ENCODE assay signal across 8 cellular contexts in genomic region chr11:46006418-46007070, GRCh38.
A peak's percentile ranks its signal among the peaks of the same experiment; 100 is the strongest.
DNase-seq lines count a peak whose midpoint lies in the region; FAIRE-seq and TF ChIP-seq lines count a peak whose summit lies in the region.

No MANE protein-coding gene starts in this region.

- TF ChIP-seq POLR2A in stomach (IDR thresholded peaks at IDR 0.05) = no peak

- TF ChIP-seq CTCF in stomach (IDR thresholded peaks at IDR 0.05) = peak in 5 of 7 experiments; percentile 31 to 69 (median 63)

- H3K4me3 ChIP-seq in stomach = no peak overlapping the region

- TF ChIP-seq EP300 in stomach (IDR thresholded peaks at IDR 0.05) = no peak

- H3K4me1 ChIP-seq in stomach = peaks cover 0 to 44% (median 24%) of the 10 kb centered on the region in 4 donors

- in situ Hi-C loops in T47D (cut with HindIII; ENCODE audit: low pct_unique_long_range_greater_than_20kb, low sequenced_read_pairs) = no loop called here

- 34 to 40% (median 36%) methylated on average over 5 of the region's 5 CpGs for WGBS in stomach, 5 donors

- DNase-seq in stimulated activated CD4-positive, alpha-beta T cell treated with anti-CD3 and anti-CD28 coated beads, Interleukin-2, amount 100 ng/mL, for 4 hours (ENCODE audit: low read depth) = peak; percentile 13
- no peak for DNase-seq in stimulated activated CD4-positive, alpha-beta T cell treated with anti-CD3 and anti-CD28 coated beads, Interleukin-4, amount 100 ng/mL, for 1 hour
- DNase-seq in HuH-7.5 (ENCODE audit: low spot score) (peak; percentile 27), NOMO-1 treated with dmso at 0.1 percent for 144 hours (lab: John Stamatoyannopoulos, UW; ENCODE audit: unreplicated experiment) (peak; percentile 13), T47D (ENCODE audit: low read depth in 1 of 2, low spot score in 1 of 2) (peak; percentile 62 to 87), stomach (no peak), cortex of kidney (lab: John Stamatoyannopoulos, UW) (no peak)

- H3K27me3 ChIP-seq in stomach = no peaks in the 10 kb centered on the region

- no peaks in the 10 kb centered on the region for H3K9me3 ChIP-seq in stomach

- H3K36me3 ChIP-seq in stomach = no peaks in the 10 kb centered on the region

- H3K27ac ChIP-seq in stomach = no peak overlapping the region

- FAIRE-seq in islet of Langerhans (lab: Jason Lieb, UNC) = peak; percentile 99

- intact Hi-C loops in stomach (cut with DNase I; ENCODE audit: low total_unique reads) = no loop called here

Comparison
In these comparisons a context has a peak if more than half of its experiments do, and no peak if none do; other contexts are left out.
1. DNase-seq: peak in stimulated activated CD4-positive, alpha-beta T cell treated with anti-CD3 and anti-CD28 coated beads, Interleukin-2, amount 100 ng/mL, for 4 hours (single experiment), HuH-7.5 (single experiment), NOMO-1 treated with dmso at 0.1 percent for 144 hours (single experiment) and T47D (2 of 2); none in stimulated activated CD4-positive, alpha-beta T cell treated with anti-CD3 and anti-CD28 coated beads, Interleukin-4, amount 100 ng/mL, for 1 hour (single experiment), stomach (single experiment) and cortex of kidney (single experiment).